In the genomic region with DNA sequence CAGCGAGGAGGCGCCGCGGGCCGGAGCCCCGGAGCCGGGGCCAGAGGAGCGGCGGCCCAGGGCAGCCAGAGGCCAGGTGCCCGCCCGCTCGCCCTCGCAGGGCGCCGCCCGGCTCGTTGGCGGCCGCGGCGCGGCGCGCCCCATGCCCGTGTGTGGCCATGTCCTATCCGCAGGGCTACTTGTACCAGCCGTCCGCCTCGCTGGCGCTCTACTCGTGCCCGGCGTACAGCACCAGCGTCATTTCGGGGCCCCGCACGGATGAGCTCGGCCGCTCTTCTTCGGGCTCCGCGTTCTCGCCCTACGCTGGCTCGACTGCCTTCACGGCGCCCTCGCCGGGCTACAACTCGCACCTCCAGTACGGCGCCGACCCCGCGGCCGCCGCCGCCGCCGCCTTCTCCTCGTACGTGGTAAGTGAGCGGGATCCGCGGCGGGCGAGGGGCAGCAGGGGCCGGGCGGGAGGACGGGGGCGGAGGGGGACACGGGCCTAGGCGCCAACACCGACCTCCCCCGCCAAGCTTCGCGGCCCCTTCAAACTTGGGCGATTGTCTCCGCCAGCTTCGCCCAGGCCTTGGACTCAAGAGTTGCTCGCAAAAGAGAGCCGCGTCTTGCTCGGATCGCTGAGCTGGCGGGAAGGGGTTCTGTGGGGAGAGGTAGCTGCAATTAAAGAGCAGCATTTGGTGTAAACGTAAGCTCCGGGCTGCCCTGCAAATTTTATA, we compare ENCODE assay signal across 8 cellular contexts. TPM values are rescaled to one million over a fixed set of nuclear protein-coding genes. Genes with fewer than 3 reads are reported as not detected.
DNase-seq lines count a peak whose midpoint lies in the region; ATAC-seq and TF ChIP-seq lines count a peak whose summit lies in the region.

No MANE protein-coding gene starts in this region.

- 0 to 1% methylated on average over 19 to 88 of the region's 88 CpGs for WGBS in endodermal cell (ENCODE audit: insufficient coverage in 1 of 2, insufficient read length in 1 of 2), 2 experiments

- H3K4me1 ChIP-seq in SJCRH30 (peaks cover 3% of the 10 kb centered on the region; the same call in 1 of the 2 replicates), endodermal cell (ENCODE audit: control insufficient read depth, insufficient read depth, low read length) (peaks cover 9% of the 10 kb centered on the region)

- H3K9me3 Mint-ChIP-seq in endodermal cell (no peaks in the 10 kb centered on the region), nephron (no peaks in the 10 kb centered on the region)

- H3K27me3 ChIP-seq in SJCRH30: no peaks in the 10 kb centered on the region
- peaks cover 47% of the 10 kb centered on the region for H3K27me3 ChIP-seq in endodermal cell (ENCODE audit: control insufficient read depth, insufficient read depth, low read length, poor library complexity, severe bottlenecking)

- peak overlapping the region; percentile 67 for H3K27ac ChIP-seq in SJCRH30
- H3K27ac ChIP-seq in endodermal cell (ENCODE audit: low read depth, low read length): peak overlapping the region; percentile 93

- H3K4me3 ChIP-seq in GM12875 (ENCODE audit: low read depth, low read length): peak overlapping the region; percentile 71
- H3K4me3 ChIP-seq in SJCRH30: peak overlapping the region; percentile 99
- peak overlapping the region; percentile 82 for H3K4me3 ChIP-seq in endodermal cell (ENCODE audit: low read length)

- H3K9me3 ChIP-seq in SJCRH30 (replicated peaks): no peaks in the 10 kb centered on the region
- H3K9me3 ChIP-seq in endodermal cell (ENCODE audit: control insufficient read depth, low read length): no peaks in the 10 kb centered on the region

- no peak overlapping the region for H3K9ac ChIP-seq in endodermal cell (ENCODE audit: extremely low read depth, low read length, poor library complexity, severe bottlenecking)

- in situ Hi-C loops in ACHN (cut with HindIII; ENCODE audit: low pct_ligation_motif_present, low pct_unique_long_range_greater_than_20kb, low sequenced_read_pairs): no loop called here

- H3K36me3 ChIP-seq in SJCRH30 (peaks cover 31% of the 10 kb centered on the region), endodermal cell (ENCODE audit: control insufficient read depth, insufficient read depth, low read length) (peaks cover 4% of the 10 kb centered on the region)

- no peak for ATAC-seq in GM21786 (IDR thresholded peaks at IDR 0.05; ENCODE audit: unreplicated experiment)

- H3K27ac Mint-ChIP-seq in endodermal cell: no peak overlapping the region
- peak overlapping the region in 1 of 3 experiments; percentile 92 for H3K27ac Mint-ChIP-seq in nephron

- H3K4me1 Mint-ChIP-seq in endodermal cell: peaks cover 34% of the 10 kb centered on the region
- peaks cover 36% of the 10 kb centered on the region for H3K4me1 Mint-ChIP-seq in nephron

- DNase-seq in ACHN (peak; percentile 52), SJCRH30 (peak; percentile 57 to 65), endodermal cell (peak; percentile 79), DMS79 treated with DMSO at 0.1 percent for 48 hours (lab: John Stamatoyannopoulos, UW) (no peak), GM19240 (ENCODE audit: insufficient read length, low spot score) (no peak)

- no peak for TF ChIP-seq CTCF in GM12875 (IDR thresholded peaks at IDR 0.05; ENCODE audit: borderline replicate concordance, insufficient read depth, low read depth, low read length)
- TF ChIP-seq CTCF in endodermal cell (conservative IDR thresholded peaks at IDR 0.05): no peak
- TF ChIP-seq CTCF in nephron (IDR thresholded peaks at IDR 0.05; ENCODE audit: unreplicated experiment in 3 of 3): no peak

- H3K4me3 Mint-ChIP-seq in endodermal cell: peak overlapping the region; percentile 75
- peak overlapping the region; percentile 84 to 89 (median 88) for H3K4me3 Mint-ChIP-seq in nephron

- H3K27me3 Mint-ChIP-seq in endodermal cell (ENCODE audit: insufficient read depth) (peaks cover 62% of the 10 kb centered on the region), nephron (ENCODE audit: low read depth) (peaks cover 88% of the 10 kb centered on the region)

- H3K36me3 Mint-ChIP-seq in endodermal cell (ENCODE audit: low read depth) (no peaks in the 10 kb centered on the region), nephron (ENCODE audit: low read depth) (peaks cover 17% of the 10 kb centered on the region)

RNA-seq across cellular contexts. Expression of a gene that starts 0.5 kb away (rescaled TPM):
- 8.3 and 11.4 TPM in 2 replicates for total RNA-seq in SJCRH30 (2014; rRNA removed; shearing (Covaris generic))
- total RNA-seq in endodermal cell: 1 to 10 TPM; 1.6 to 2.6 TPM
- polyA plus RNA-seq in endodermal cell (2013, experiment 1 of 2): 17.1 TPM
- 12.0 TPM for polyA plus RNA-seq in endodermal cell (2013, experiment 2 of 2)

Comparison
In these comparisons a context has a peak if more than half of its experiments do, and no peak if none do; other contexts are left out.
1. DNase-seq: peak in ACHN (single experiment), SJCRH30 (2 of 2) and endodermal cell (single experiment); none in DMS79 treated with DMSO at 0.1 percent for 48 hours (single experiment) and GM19240 (single experiment).
2. Peak in every context shown above with its lines, with median percentiles within 50 percentile points of each other: H3K4me3 ChIP-seq.